12 cellular contexts compared by ENCODE assay signal in the genomic region with DNA sequence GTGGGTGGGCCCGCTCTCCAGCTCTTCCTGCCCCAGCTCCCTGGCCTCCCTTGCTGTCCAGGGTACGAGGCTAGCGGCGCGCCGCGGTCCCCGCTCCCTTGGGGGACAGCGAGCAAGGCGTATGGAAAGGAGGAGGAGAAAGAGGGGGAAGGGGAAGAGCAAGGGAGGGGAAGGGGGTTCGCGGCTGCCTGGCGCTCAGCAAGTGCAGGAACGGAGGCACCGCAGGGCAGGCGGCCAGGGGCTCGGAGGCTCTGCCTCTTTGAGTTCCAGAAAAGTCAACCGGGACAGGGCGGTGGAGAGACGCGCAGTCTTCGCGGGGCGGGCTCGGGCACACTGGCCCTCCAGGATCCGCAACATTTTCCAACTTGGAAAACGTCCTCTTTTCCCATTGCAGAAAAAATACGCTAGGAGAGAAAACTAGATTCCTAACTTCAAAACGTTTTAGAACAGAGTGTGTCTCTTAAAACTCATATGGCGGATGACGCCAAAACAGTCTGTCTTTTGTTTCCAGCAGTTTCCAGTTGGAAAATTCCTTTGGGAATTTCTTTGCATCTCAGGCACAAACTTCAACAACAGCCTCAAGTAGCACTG. TPM values are rescaled to one million over a fixed set of nuclear protein-coding genes. Genes with fewer than 3 reads are reported as not detected.
DNase-seq lines count a peak whose midpoint lies in the region; ATAC-seq and TF ChIP-seq lines count a peak whose summit lies in the region.
"Had no signal": no experiment of that assay in that cellular context is flagged by ENCODE, and none has a peak within 500 bp of the region (broad histone marks: within the 10 kb centered on the region; RNA-seq: fewer than 3 reads in every experiment).

No MANE protein-coding gene starts in this region.

- no peak for ATAC-seq in GM18867 (IDR thresholded peaks at IDR 0.05; ENCODE audit: unreplicated experiment)
- ATAC-seq in HG02588 (IDR thresholded peaks at IDR 0.05; ENCODE audit: unreplicated experiment) = no peak
- ATAC-seq in HG02763 (IDR thresholded peaks at IDR 0.05; ENCODE audit: unreplicated experiment) = no peak
- ATAC-seq: natural killer cell treated with Interleukin-12 subunit alpha and Interleukin-12 subunit beta and Interleukin-15 and Interleukin-18, amount 100 ng/mL, for 72 hours; T-helper 17 cell had no signal

- peak overlapping the region in 1 of 2 donors; percentile 43 for H3K9ac ChIP-seq in colonic mucosa (ENCODE audit: low read depth in 2 of 2, low read length in 2 of 2)

- intact Hi-C loops in colonic mucosa (cut with DNase I) = no loop called here

- H3K27me3 ChIP-seq in colonic mucosa = no peaks in the 10 kb centered on the region

- POLR2A ChIA-PET in HEK293T (lab: Yijun Ruan, JAX) = interaction anchor here (0.6 kb wide), 1 partner anchor 28 kb away, joined by 4 read pairs; no protein-coding TSS in a partner anchor

- H3K27ac ChIP-seq in colonic mucosa (no peak overlapping the region), skin epidermis (peak overlapping the region in 19 of 21 experiments; percentile 14 to 89 (median 67))

- peak; percentile 23 for DNase-seq in GM04503 (ENCODE audit: low read depth)
- DNase-seq in colonic mucosa = no peak
- DNase-seq in iPS-NIHi7 (ENCODE audit: extremely low spot score) = peak; percentile 52
- DNase-seq in HEK293T (ENCODE audit: extremely low spot score) = no peak
- DNase-seq: MM.1S, T-helper 17 cell had no signal

- CTCF ChIA-PET in HEK293T (lab: Yijun Ruan, JAX) = no interaction called here

- TF ChIP-seq CTCF in colonic mucosa (IDR thresholded peaks at IDR 0.05) = no peak

- no peaks in the 10 kb centered on the region for H3K4me1 ChIP-seq in colonic mucosa

- H3K9me3 ChIP-seq in colonic mucosa = no peaks in the 10 kb centered on the region

- H3K4me3 ChIP-seq in colonic mucosa (peak overlapping the region; percentile 16), skin epidermis (peak overlapping the region; percentile 10 to 41 (median 26))

- no peaks in the 10 kb centered on the region for H3K36me3 ChIP-seq in colonic mucosa

TF ChIP-seq in HEK293T, 16 proteins besides CTCF, POLR2A, EP300 and RAD21:
- no peak for TF ChIP-seq SUZ12 (IDR thresholded peaks at IDR 0.05)
- TF ChIP-seq FOXK2 (IDR thresholded peaks at IDR 0.05) = no peak
- no peak for TF ChIP-seq TARDBP (IDR thresholded peaks at IDR 0.05)
- TF ChIP-seq SP1 (IDR thresholded peaks at IDR 0.05) = no peak
- TF ChIP-seq FOXM1 (IDR thresholded peaks at IDR 0.05; ENCODE audit: borderline replicate concordance) = no peak
- TF ChIP-seq CTBP1 (IDR thresholded peaks at IDR 0.05; ENCODE audit: borderline replicate concordance) = no peak
- no peak for TF ChIP-seq ELF4 (IDR thresholded peaks at IDR 0.05)
- no peak for TF ChIP-seq HDGF (IDR thresholded peaks at IDR 0.05; ENCODE audit: borderline replicate concordance)
- no peak for TF ChIP-seq ZNF384 (IDR thresholded peaks at IDR 0.05)
- no peak for TF ChIP-seq BHLHE40 (IDR thresholded peaks at IDR 0.05; ENCODE audit: borderline replicate concordance)
TF ChIP-seq in HEK293T: peak in this region for 0.

RNA-seq across cellular contexts. Expression of a gene that starts 23.1 kb away (rescaled TPM):
- total RNA-seq in colonic mucosa = under 1 TPM; 0.82 to 0.90 TPM
- total RNA-seq: G401 had no signal

Comparison
In these comparisons a context has a peak if more than half of its experiments do, and no peak if none do; other contexts are left out.
1. DNase-seq: peak in GM04503 (single experiment) and iPS-NIHi7 (single experiment); none in colonic mucosa (single experiment) and HEK293T (single experiment).